In the genomic region with DNA sequence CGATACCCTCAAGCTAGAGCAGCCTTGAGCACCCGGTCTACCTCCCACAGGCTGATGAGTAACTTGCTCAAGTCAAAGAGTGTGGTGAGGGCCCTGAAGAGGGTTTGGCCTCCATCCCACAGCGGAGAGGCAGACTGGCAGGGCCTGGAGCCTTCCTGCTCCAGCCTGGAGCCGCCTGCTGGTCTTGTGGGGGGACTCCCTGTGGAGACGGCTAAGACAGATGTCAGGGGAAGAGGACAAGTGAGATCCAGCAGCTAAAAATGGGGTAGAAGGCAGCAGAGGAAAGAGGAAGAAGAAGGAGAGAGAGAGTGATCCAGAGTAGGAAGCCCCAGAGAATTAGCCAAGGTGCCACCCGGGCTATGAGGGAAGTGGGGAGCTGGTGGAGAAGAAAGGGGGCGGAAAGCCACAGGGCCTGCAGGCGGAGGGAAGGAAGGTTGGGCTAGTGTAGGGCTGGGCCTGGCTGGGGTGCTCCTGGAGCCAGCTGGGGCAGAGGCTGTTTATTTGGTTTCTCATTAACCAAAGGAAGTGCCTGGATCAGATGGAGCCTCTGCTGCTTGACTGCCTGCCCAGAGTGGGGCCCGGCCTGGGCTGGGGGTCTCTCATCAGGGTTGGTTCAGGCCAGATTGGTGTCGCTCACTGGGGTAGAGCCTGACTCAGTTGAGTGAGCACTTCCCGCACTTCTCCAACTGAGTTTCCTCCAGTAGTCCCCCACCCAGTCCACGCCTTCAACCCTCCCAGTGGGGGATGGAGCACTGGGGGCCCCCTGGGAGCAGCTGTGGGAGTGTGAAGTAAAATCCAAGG, we compare ENCODE assay signal across 9 cellular contexts. TPM values are rescaled to one million over a fixed set of nuclear protein-coding genes. Genes with fewer than 3 reads are reported as not detected.
DNase-seq lines count a peak whose midpoint lies in the region; TF ChIP-seq lines count a peak whose summit lies in the region.
"Had no signal": no experiment of that assay in that cellular context is flagged by ENCODE, and none has a peak within 500 bp of the region (broad histone marks: within the 10 kb centered on the region; RNA-seq: fewer than 3 reads in every experiment).

No MANE protein-coding gene starts in this region.

- no peak overlapping the region for H3K9ac ChIP-seq in neuronal stem cell (ENCODE audit: low read depth, low read length, poor library complexity)

- H3K4me2 ChIP-seq in neuronal stem cell (ENCODE audit: insufficient read depth, low read length, poor library complexity, severe bottlenecking) = no peak overlapping the region

- H3K27ac Mint-ChIP-seq in osteocyte (ENCODE audit: unreplicated experiment) = peak overlapping the region; percentile 9

- CTCF ChIA-PET in GM10248 (lab: Yijun Ruan, JAX) = no interaction called here

- no CpG with 5 or more reads among the region's 12 CpGs for WGBS in neuronal stem cell (ENCODE audit: extremely low coverage in 2 of 2, insufficient read length in 2 of 2, insufficient replicate concordance in 1 of 2), 2 donors

- no peak overlapping the region for H2BK15ac ChIP-seq in neuronal stem cell (ENCODE audit: low read length)

- no peak overlapping the region for H3K23ac ChIP-seq in neuronal stem cell (ENCODE audit: low read depth, low read length, poor library complexity)

- no peak overlapping the region for H2AFZ ChIP-seq in neuronal stem cell (ENCODE audit: low read length)

- peaks cover 7% of the 10 kb centered on the region for H3K79me1 ChIP-seq in neuronal stem cell (ENCODE audit: low read depth, low read length)

- TF ChIP-seq CTCF in osteocyte (IDR thresholded peaks at IDR 0.05) = no peak
- TF ChIP-seq CTCF in GM10248 (IDR thresholded peaks at IDR 0.05; ENCODE audit: control extremely low read depth, extremely low read depth, low read depth, missing control alignments) = no peak

- DNase-seq in H7 (peak; percentile 62), SKM-1 treated with dmso at 0.1 percent for 144 hours (lab: John Stamatoyannopoulos, UW; ENCODE audit: unreplicated experiment) (peak; percentile 71), glomerular visceral epithelial cell (ENCODE audit: extremely low spot score) (peak; percentile 35), osteocyte (ENCODE audit: extremely low spot score, unreplicated experiment) (no peak), GM10248 (ENCODE audit: extremely low spot score) (no peak), neuronal stem cell (ENCODE audit: low spot score) (no peak), occipital lobe (lab: John Stamatoyannopoulos, UW) (no peak), T1000 (lab: John Stamatoyannopoulos, UW) (no peak)
- DNase-seq: head of caudate nucleus had no signal

- H3K36me3 Mint-ChIP-seq in osteocyte (ENCODE audit: unreplicated experiment) = peaks cover 4% of the 10 kb centered on the region

- H3K4ac ChIP-seq in neuronal stem cell (ENCODE audit: low read length) = no peak overlapping the region

- H3K4me1 ChIP-seq in neuronal stem cell (ENCODE audit: control insufficient read depth in 2 of 2, insufficient read depth in 1 of 2, low read depth in 1 of 2, low read length in 2 of 2) = peaks cover 10 to 12% of the 10 kb centered on the region in 2 donors

- no peak overlapping the region for H2BK120ac ChIP-seq in neuronal stem cell (ENCODE audit: low read depth, low read length)

- no peak overlapping the region for H3K18ac ChIP-seq in neuronal stem cell (ENCODE audit: low read length)

- H2AK5ac ChIP-seq in neuronal stem cell (ENCODE audit: low read depth, low read length) = no peak overlapping the region

- H4K91ac ChIP-seq in neuronal stem cell (ENCODE audit: low read depth, low read length, poor library complexity) = no peak overlapping the region

- no peaks in the 10 kb centered on the region for H3K9me3 ChIP-seq in neuronal stem cell (replicated peaks in 1 of 2; ENCODE audit: control insufficient read depth in 2 of 2, insufficient read depth in 1 of 2, low read depth in 1 of 2, low read length in 2 of 2)

- POLR2A ChIA-PET in GM10248 (lab: Yijun Ruan, JAX) = no interaction called here

- no peak overlapping the region for H3K27ac ChIP-seq in neuronal stem cell (replicated peaks; ENCODE audit: low read length)

- H2BK5ac ChIP-seq in neuronal stem cell (ENCODE audit: low read length) = no peak overlapping the region

- peaks cover 19% of the 10 kb centered on the region for H3K4me1 Mint-ChIP-seq in osteocyte (ENCODE audit: unreplicated experiment)

- H3K27me3 Mint-ChIP-seq in osteocyte (ENCODE audit: unreplicated experiment) = no peaks in the 10 kb centered on the region

- H2BK12ac ChIP-seq in neuronal stem cell (ENCODE audit: low read length) = no peak overlapping the region

- H4K8ac ChIP-seq in neuronal stem cell (ENCODE audit: low read depth, low read length) = no peak overlapping the region

- no peak overlapping the region for H3K4me3 ChIP-seq in H7 (ENCODE audit: insufficient read depth, low read depth, low read length)
- no peak overlapping the region for H3K4me3 ChIP-seq in neuronal stem cell (ENCODE audit: low read length in 2 of 2)

- H3K27me3 ChIP-seq in H7 (ENCODE audit: control insufficient read depth, insufficient read depth, low read length) (peaks cover 4% of the 10 kb centered on the region), neuronal stem cell (ENCODE audit: control insufficient read depth in 3 of 3, insufficient read depth in 3 of 3, low read depth in 1 of 3, low read length in 3 of 3) (no peaks in the 10 kb centered on the region)

- H3K36me3 ChIP-seq in H7 (replicated peaks; ENCODE audit: control insufficient read depth, insufficient read depth, low read length) (no peaks in the 10 kb centered on the region), neuronal stem cell (replicated peaks in 1 of 2; ENCODE audit: control insufficient read depth in 2 of 2, insufficient read depth in 2 of 2, low read length in 2 of 2) (peaks cover 41 to 63% of the 10 kb centered on the region in 2 donors)

- H3K9me3 Mint-ChIP-seq in osteocyte (ENCODE audit: unreplicated experiment) = no peaks in the 10 kb centered on the region

- no peak overlapping the region for H3K4me3 Mint-ChIP-seq in osteocyte (ENCODE audit: unreplicated experiment)

- no peak overlapping the region for H3K14ac ChIP-seq in neuronal stem cell (ENCODE audit: low read length)

RNA-seq across cellular contexts. Expression of gene EFNB1, which starts 14.2 kb away (rescaled TPM):
- 90.2 and 95.8 TPM in 2 replicates for total RNA-seq in H7 (2014; rRNA removed; shearing (Covaris generic))
- total RNA-seq in osteocyte (17.2 and 18.2 TPM in 2 replicates), occipital lobe (22.3 TPM)
- polyA plus RNA-seq in neuronal stem cell (2013, experiment 1 of 2) = 111 TPM
- 111 TPM for polyA plus RNA-seq in neuronal stem cell (2013, experiment 2 of 2)

Comparison
In these comparisons a context has a peak if more than half of its experiments do, and no peak if none do; other contexts are left out.
1. DNase-seq: peak in H7 (single experiment), SKM-1 treated with dmso at 0.1 percent for 144 hours (single experiment) and glomerular visceral epithelial cell (single experiment); none in osteocyte (single experiment), GM10248 (single experiment), neuronal stem cell (single experiment), occipital lobe (single experiment) and T1000 (single experiment).